Comparison of ENCODE assay signal across 9 cellular contexts in the genomic region with DNA sequence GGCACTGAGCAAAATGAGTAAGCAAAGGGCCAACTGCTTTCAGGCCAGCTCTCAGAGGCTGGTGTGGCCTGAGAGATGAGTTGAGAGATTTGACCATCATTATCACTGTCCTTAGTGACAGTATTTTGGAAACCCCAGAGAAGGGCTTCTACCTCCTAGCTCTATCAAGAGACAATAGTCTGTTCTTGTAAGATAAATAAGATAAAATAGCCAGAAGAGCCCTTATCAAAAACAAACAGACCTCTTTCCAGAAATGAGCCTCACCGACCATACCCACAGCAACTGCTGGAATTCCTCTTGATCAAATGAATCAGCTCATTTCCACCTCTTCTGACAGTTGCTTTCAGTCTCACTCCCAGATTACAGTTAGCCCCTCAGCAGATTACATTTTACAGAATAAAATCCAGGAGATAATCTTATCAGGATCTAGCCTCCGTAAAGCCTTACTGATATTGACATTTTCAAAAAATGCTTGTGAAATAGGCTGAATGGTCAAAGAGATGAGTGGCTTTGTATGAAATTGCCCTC. TPM values are rescaled to one million over a fixed set of nuclear protein-coding genes. Genes with fewer than 3 reads are reported as not detected.
DNase-seq lines count a peak whose midpoint lies in the region; ATAC-seq lines count a peak whose summit lies in the region.
"Had no signal": no experiment of that assay in that cellular context is flagged by ENCODE, and none has a peak within 500 bp of the region (broad histone marks: within the 10 kb centered on the region; RNA-seq: fewer than 3 reads in every experiment).

No MANE protein-coding gene starts in this region.

- no peaks in the 10 kb centered on the region for H3K36me3 Mint-ChIP-seq in activated T-cell treated with anti-CD3 and anti-CD28 coated beads, Interleukin-2, amount 50 U/mL, for 4 hours (ENCODE audit: insufficient read depth)
- H3K36me3 Mint-ChIP-seq in activated CD4-positive, alpha-beta memory T cell treated with anti-CD3 and anti-CD28 coated beads for 36 hours, result peaks cover 2% of the 10 kb centered on the region
- no peaks in the 10 kb centered on the region for H3K36me3 Mint-ChIP-seq in stimulated activated memory B cell treated with anti-CD40 and anti-IgM and Interleukin-4, amounts not matched to agents 10 μg/mL and 1 μg/mL and 100 μg/mL, for 72 hours

- DNase-seq in activated T-cell treated with anti-CD3 and anti-CD28 coated beads, Interleukin-2, amount 50 U/mL, for 4 hours, result no peak
- no peak for DNase-seq in activated T-cell treated with anti-CD3 and anti-CD28 coated beads, Interleukin-2, amount 50 U/mL, for 48 hours
- DNase-seq in activated CD4-positive, alpha-beta memory T cell treated with anti-CD3 and anti-CD28 coated beads for 36 hours, result peak; percentile 41
- DNase-seq in activated CD4-positive, CD25-positive, alpha-beta regulatory T cell (lab: John Stamatoyannopoulos, UW), result no peak
- DNase-seq in Right ventricle myocardium superior (no peak), AG20443 (ENCODE audit: low spot score) (no peak)

- intact Hi-C loops in activated CD4-positive, alpha-beta memory T cell treated with anti-CD3 and anti-CD28 coated beads for 36 hours (cut with micrococcal nuclease), result loop anchor here (1.0 to 2.0 kb wide), 7 partner anchors 14 to 646 kb away; no protein-coding TSS in a partner anchor
- intact Hi-C loops in Right ventricle myocardium superior (cut with DNase I), result no loop called here

- peak; percentile 12 to 14 for ATAC-seq in activated T-cell treated with anti-CD3 and anti-CD28 coated beads, Interleukin-2, amount 50 U/mL, for 4 hours
- ATAC-seq in HG02884 (IDR thresholded peaks at IDR 0.05; ENCODE audit: unreplicated experiment), result peak; percentile 49
- ATAC-seq in stimulated activated memory B cell treated with anti-CD40 and anti-IgM and Interleukin-4, amounts not matched to agents 10 μg/mL and 1 μg/mL and 100 μg/mL, for 72 hours, result peak; percentile 2
- ATAC-seq in Right ventricle myocardium superior (ENCODE audit: poor library complexity), result no peak

- H3K4me3 Mint-ChIP-seq in activated T-cell treated with anti-CD3 and anti-CD28 coated beads, Interleukin-2, amount 50 U/mL, for 4 hours, result peak overlapping the region; percentile 46
- peak overlapping the region; percentile 53 for H3K4me3 Mint-ChIP-seq in activated CD4-positive, alpha-beta memory T cell treated with anti-CD3 and anti-CD28 coated beads for 36 hours
- no peak overlapping the region for H3K4me3 Mint-ChIP-seq in stimulated activated memory B cell treated with anti-CD40 and anti-IgM and Interleukin-4, amounts not matched to agents 10 μg/mL and 1 μg/mL and 100 μg/mL, for 72 hours

- POLR2A ChIA-PET in activated CD4-positive, alpha-beta memory T cell treated with anti-CD3 and anti-CD28 coated beads for 36 hours (lab: Charles Lee), result interaction anchor here (0.5 to 5.0 kb wide), 9 partner anchors 12 to 1384 kb away, joined by 3 to 35 read pairs (median 9); partner anchors contain the start of genes GABPB1 and SLC27A2

- CTCF ChIA-PET in activated CD4-positive, alpha-beta memory T cell treated with anti-CD3 and anti-CD28 coated beads for 36 hours (lab: Charles Lee), result interaction anchor here (0.7 to 4.2 kb wide), 5 partner anchors 12 to 503 kb away, joined by 3 to 21 read pairs (median 3); partner anchors contain the start of gene GABPB1

- peaks cover 52% of the 10 kb centered on the region for H3K4me1 Mint-ChIP-seq in activated T-cell treated with anti-CD3 and anti-CD28 coated beads, Interleukin-2, amount 50 U/mL, for 4 hours (ENCODE audit: low read depth)
- peaks cover 68% of the 10 kb centered on the region for H3K4me1 Mint-ChIP-seq in activated CD4-positive, alpha-beta memory T cell treated with anti-CD3 and anti-CD28 coated beads for 36 hours (ENCODE audit: low read depth)
- peaks cover 28% of the 10 kb centered on the region for H3K4me1 Mint-ChIP-seq in stimulated activated memory B cell treated with anti-CD40 and anti-IgM and Interleukin-4, amounts not matched to agents 10 μg/mL and 1 μg/mL and 100 μg/mL, for 72 hours

- H3K27me3 Mint-ChIP-seq in activated T-cell treated with anti-CD3 and anti-CD28 coated beads, Interleukin-2, amount 50 U/mL, for 4 hours (ENCODE audit: low read depth), result no peaks in the 10 kb centered on the region
- H3K27me3 Mint-ChIP-seq in activated CD4-positive, alpha-beta memory T cell treated with anti-CD3 and anti-CD28 coated beads for 36 hours, result no peaks in the 10 kb centered on the region
- peaks cover 8% of the 10 kb centered on the region for H3K27me3 Mint-ChIP-seq in stimulated activated memory B cell treated with anti-CD40 and anti-IgM and Interleukin-4, amounts not matched to agents 10 μg/mL and 1 μg/mL and 100 μg/mL, for 72 hours

- H3K27ac Mint-ChIP-seq in activated CD4-positive, alpha-beta memory T cell treated with anti-CD3 and anti-CD28 coated beads for 36 hours, result peak overlapping the region; percentile 99
- peak overlapping the region; percentile 40 for H3K27ac Mint-ChIP-seq in stimulated activated memory B cell treated with anti-CD40 and anti-IgM and Interleukin-4, amounts not matched to agents 10 μg/mL and 1 μg/mL and 100 μg/mL, for 72 hours

- no peaks in the 10 kb centered on the region for H3K9me3 Mint-ChIP-seq in activated T-cell treated with anti-CD3 and anti-CD28 coated beads, Interleukin-2, amount 50 U/mL, for 4 hours
- no peaks in the 10 kb centered on the region for H3K9me3 Mint-ChIP-seq in activated CD4-positive, alpha-beta memory T cell treated with anti-CD3 and anti-CD28 coated beads for 36 hours
- no peaks in the 10 kb centered on the region for H3K9me3 Mint-ChIP-seq in stimulated activated memory B cell treated with anti-CD40 and anti-IgM and Interleukin-4, amounts not matched to agents 10 μg/mL and 1 μg/mL and 100 μg/mL, for 72 hours

RNA-seq across cellular contexts. Expression of gene HDC, which starts 4.5 kb away (rescaled TPM):
- total RNA-seq in activated T-cell treated with anti-CD3 and anti-CD28 coated beads, Interleukin-2, amount 50 U/mL, for 4 hours, result 1 to 10 TPM in 1 of 3 donors, under 1 TPM in 2; 0.29 to 1.5 (median 0.71) TPM
- total RNA-seq in activated CD4-positive, alpha-beta memory T cell treated with anti-CD3 and anti-CD28 coated beads for 36 hours, result under 1 TPM; 0.55 to 0.87 TPM
- 0.65 TPM for total RNA-seq in Right ventricle myocardium superior
- total RNA-seq: SJSA1 had no signal
